Comparison of ENCODE assay signal across 19 cellular contexts in the genomic region with DNA sequence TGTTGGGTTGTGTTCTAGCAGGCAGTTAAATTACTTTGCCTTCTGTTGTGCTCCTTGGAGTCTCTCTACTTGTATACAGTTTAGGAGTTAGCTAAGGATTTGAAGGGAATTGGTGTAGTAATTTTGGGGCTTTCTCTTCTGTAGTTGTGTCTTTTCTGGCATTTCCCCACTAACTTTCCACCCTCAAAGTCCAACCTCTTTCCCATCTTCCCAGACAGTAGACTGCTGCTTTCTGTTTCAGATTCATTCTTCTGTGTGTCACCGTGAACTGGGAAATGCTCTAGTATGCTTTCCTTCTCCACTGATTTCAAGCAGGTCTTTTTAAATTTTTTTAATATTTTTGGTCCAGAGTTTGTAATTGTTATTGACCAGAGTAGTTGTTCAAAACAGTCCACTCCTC. TPM values are rescaled to one million over a fixed set of nuclear protein-coding genes. Genes with fewer than 3 reads are reported as not detected.
DNase-seq lines count a peak whose midpoint lies in the region; ATAC-seq and TF ChIP-seq lines count a peak whose summit lies in the region.
"Had no signal": no experiment of that assay in that cellular context is flagged by ENCODE, and none has a peak within 500 bp of the region (broad histone marks: within the 10 kb centered on the region; RNA-seq: fewer than 3 reads in every experiment).

No MANE protein-coding gene starts in this region.

- H3K27me3 ChIP-seq in fibroblast of lung (ENCODE audit: control insufficient read depth, insufficient read depth, low read length) (no peaks in the 10 kb centered on the region), sigmoid colon (no peaks in the 10 kb centered on the region), transverse colon (no peaks in the 10 kb centered on the region)

- H4K20me1 ChIP-seq in fibroblast of lung (ENCODE audit: control insufficient read depth, extremely low read depth, insufficient read depth, low read length) = no peaks in the 10 kb centered on the region

- no peak for TF ChIP-seq POLR2A in sigmoid colon (IDR thresholded peaks at IDR 0.05)
- TF ChIP-seq POLR2A in transverse colon (IDR thresholded peaks at IDR 0.05) = no peak

- H3K9me3 ChIP-seq in fibroblast of lung (ENCODE audit: control insufficient read depth, insufficient read depth, low read depth, low read length) = no peaks in the 10 kb centered on the region
- H3K9me3 ChIP-seq in sigmoid colon = no peaks in the 10 kb centered on the region
- no peaks in the 10 kb centered on the region for H3K9me3 ChIP-seq in transverse colon
- H3K9me3 ChIP-seq: A549; BLaER1 treated with 17β-estradiol and CSF1 and Interleukin-3, amounts not matched to agents 10 nM and 100 nM; HAP-1 had no signal

- DNase-seq in HFFc6 = no peak
- DNase-seq in fibroblast of lung (ENCODE audit: low read depth in 2 of 2) = no peak
- peak; percentile 2 for DNase-seq in sigmoid colon
- DNase-seq in transverse colon = no peak
- DNase-seq in RPMI8226 = no peak
- DNase-seq in stimulated activated naive B cell treated with anti-CD40 and anti-IgM and Interleukin-4, amounts not matched to agents 10 μg/mL and 1 μg/mL and 100 μg/mL, for 72 hours = no peak
- DNase-seq: DND-41, GDM1, KG1, NCI-H1436 treated with DMSO at 0.1 percent for 48 hours, NCI-H2029 treated with DMSO at 0.1 percent for 48 hours, NCI-H2171 treated with DMSO at 0.1 percent for 48 hours, NCI-H774, PC-3 had no signal

- in situ Hi-C loops in transverse colon (cut with MboI; ENCODE audit: low pct_ligation_motif_present in 1 of 4, low pct_unique_long_range_greater_than_20kb in 1 of 4, low sequenced_read_pairs in 3 of 4) = no loop called here

- TF ChIP-seq CTCF in HFFc6 (IDR thresholded peaks at IDR 0.05) (no peak), fibroblast of lung (conservative IDR thresholded peaks at IDR 0.05 in 1 of 2, IDR thresholded peaks at IDR 0.05 in 1 of 2; ENCODE audit: low read depth in 1 of 2, low read length in 2 of 2) (no peak), sigmoid colon (IDR thresholded peaks at IDR 0.05) (no peak), transverse colon (IDR thresholded peaks at IDR 0.05) (no peak)

- H2AFZ ChIP-seq in fibroblast of lung (ENCODE audit: low read length) = no peak overlapping the region

- peak overlapping the region; percentile 54 for H3K4me3 Mint-ChIP-seq in HFFc6
- no peak overlapping the region for H3K4me3 Mint-ChIP-seq in stimulated activated naive B cell treated with anti-CD40 and anti-IgM and Interleukin-4, amounts not matched to agents 10 μg/mL and 1 μg/mL and 100 μg/mL, for 72 hours

- H3K27ac ChIP-seq in fibroblast of lung (ENCODE audit: insufficient read depth, low read length) (peak overlapping the region; percentile 42), sigmoid colon (peak overlapping the region; percentile 42 to 99 (median 74)), transverse colon (peak overlapping the region; percentile 28 to 61 (median 56))
- H3K27ac ChIP-seq: A549; BLaER1 treated with 17β-estradiol and CSF1 and Interleukin-3, amounts not matched to agents 10 nM and 100 nM had no signal

- peaks cover 74% of the 10 kb centered on the region for H3K4me1 Mint-ChIP-seq in HFFc6 (ENCODE audit: low read depth)
- peaks cover 15 to 17% of the 10 kb centered on the region in 2 donors for H3K4me1 Mint-ChIP-seq in stimulated activated naive B cell treated with anti-CD40 and anti-IgM and Interleukin-4, amounts not matched to agents 10 μg/mL and 1 μg/mL and 100 μg/mL, for 72 hours

- WGBS in sigmoid colon, 2 donors = 61 to 83% methylated on average over 1 of the region's 1 CpG
- 67 to 80% methylated on average over 1 of the region's 1 CpG for WGBS in transverse colon (ENCODE audit: low coverage in 1 of 2), 2 donors

- no peaks in the 10 kb centered on the region; the same call in 1 of the 2 replicates for H3K27me3 Mint-ChIP-seq in HFFc6 (ENCODE audit: insufficient read depth)
- peaks cover 17 to 22% of the 10 kb centered on the region in 2 donors for H3K27me3 Mint-ChIP-seq in stimulated activated naive B cell treated with anti-CD40 and anti-IgM and Interleukin-4, amounts not matched to agents 10 μg/mL and 1 μg/mL and 100 μg/mL, for 72 hours

- H3K79me2 ChIP-seq in fibroblast of lung (ENCODE audit: control insufficient read depth, insufficient read depth, low read length) = no peaks in the 10 kb centered on the region

- H3K9me3 Mint-ChIP-seq in HFFc6 = no peaks in the 10 kb centered on the region
- H3K9me3 Mint-ChIP-seq in stimulated activated naive B cell treated with anti-CD40 and anti-IgM and Interleukin-4, amounts not matched to agents 10 μg/mL and 1 μg/mL and 100 μg/mL, for 72 hours = no peaks in the 10 kb centered on the region

- H3K36me3 ChIP-seq in fibroblast of lung (ENCODE audit: control insufficient read depth, insufficient read depth, low read length) (no peaks in the 10 kb centered on the region), sigmoid colon (no peaks in the 10 kb centered on the region), transverse colon (no peaks in the 10 kb centered on the region)
- H3K36me3 ChIP-seq: BLaER1 treated with 17β-estradiol and CSF1 and Interleukin-3, amounts not matched to agents 10 nM and 100 nM; HAP-1 had no signal

- H3K4me3 ChIP-seq in fibroblast of lung (replicated peaks in 1 of 4; ENCODE audit: control extremely low read depth in 1 of 4, insufficient read depth in 1 of 4, low read depth in 3 of 4, low read length in 4 of 4) (no peak overlapping the region), sigmoid colon (no peak overlapping the region), transverse colon (no peak overlapping the region)
- H3K4me3 ChIP-seq: A549; BLaER1 treated with 17β-estradiol and CSF1 and Interleukin-3, amounts not matched to agents 10 nM and 100 nM; GM12878; HAP-1 had no signal

- H3K4me2 ChIP-seq in fibroblast of lung (ENCODE audit: extremely low read depth, insufficient read depth, low read length) = no peak overlapping the region
- H3K4me2 ChIP-seq: A549; BLaER1 treated with 17β-estradiol and CSF1 and Interleukin-3, amounts not matched to agents 10 nM and 100 nM had no signal

- peaks cover 39% of the 10 kb centered on the region for H3K4me1 ChIP-seq in fibroblast of lung (ENCODE audit: control insufficient read depth, extremely low read depth, insufficient read depth, low read length)
- H3K4me1 ChIP-seq in sigmoid colon = peaks cover 0 to 57% (median 43%) of the 10 kb centered on the region in 4 donors
- H3K4me1 ChIP-seq in transverse colon = peaks cover 9 to 27% (median 9%) of the 10 kb centered on the region in 4 donors

- no peak overlapping the region for H3K9ac ChIP-seq in fibroblast of lung (ENCODE audit: insufficient read depth, low read length)
- H3K9ac ChIP-seq: BLaER1 treated with 17β-estradiol and CSF1 and Interleukin-3, amounts not matched to agents 10 nM and 100 nM had no signal

- intact Hi-C loops in sigmoid colon (cut with DNase I) = no loop called here
- intact Hi-C loops in transverse colon (cut with DNase I; ENCODE audit: low total_unique reads) = no loop called here

- no peak for ATAC-seq in HG03196 (IDR thresholded peaks at IDR 0.05; ENCODE audit: unreplicated experiment)
- no peak for ATAC-seq in stimulated activated naive B cell treated with anti-CD40 and anti-IgM and Interleukin-4, amounts not matched to agents 10 μg/mL and 1 μg/mL and 100 μg/mL, for 72 hours (replicated peaks)
- ATAC-seq: A549, GM12878, PC-3 had no signal

- no peaks in the 10 kb centered on the region for H3K36me3 Mint-ChIP-seq in HFFc6 (ENCODE audit: low read depth)
- H3K36me3 Mint-ChIP-seq in stimulated activated naive B cell treated with anti-CD40 and anti-IgM and Interleukin-4, amounts not matched to agents 10 μg/mL and 1 μg/mL and 100 μg/mL, for 72 hours = no peaks in the 10 kb centered on the region

- no peak for TF ChIP-seq EP300 in sigmoid colon (IDR thresholded peaks at IDR 0.05)
- TF ChIP-seq EP300 in transverse colon (IDR thresholded peaks at IDR 0.05; ENCODE audit: low read depth) = no peak

- peak overlapping the region; percentile 29 for H3K27ac Mint-ChIP-seq in HFFc6
- H3K27ac Mint-ChIP-seq in stimulated activated naive B cell treated with anti-CD40 and anti-IgM and Interleukin-4, amounts not matched to agents 10 μg/mL and 1 μg/mL and 100 μg/mL, for 72 hours = no peak overlapping the region

RNA-seq across cellular contexts. Expression of a gene that starts 4.5 kb away (rescaled TPM):
- 10 to 100 TPM; 15.0 to 20.9 (median 19.4) TPM for total RNA-seq in HFFc6 (2021; fragmentation: NEBNext Ultra II Directional; extraction: Animal tissue kit (Norgen Biotek cat#: 25700))
- total RNA-seq in fibroblast of lung (108 and 163 TPM in 2 replicates), sigmoid colon (100 to 1,000 TPM in 1 of 4 donors, 10 to 100 TPM in 3; 50.5 to 112 (median 78.8) TPM), transverse colon (10 to 100 TPM; 11.0 to 30.8 (median 13.1) TPM)
- polyA plus RNA-seq in fibroblast of lung (56.9 and 128 TPM in 2 replicates), sigmoid colon (10 to 100 TPM in 1 of 3 donors, 1 to 10 TPM in 1, under 1 TPM in 1; 0.69 to 14.7 (median 9.6) TPM)
- 57.6 and 130 TPM in 2 replicates for polyA plus RNA-seq in fibroblast of lung (2012)
- polyA minus RNA-seq in fibroblast of lung (ENCODE audit: low replicate concordance) = 60.0 and 118 TPM in 2 replicates
